30 cellular contexts compared by ENCODE assay signal in genomic region chr11:2002042-2002776, GRCh38. TPM values are rescaled to one million over a fixed set of nuclear protein-coding genes. Genes with fewer than 3 reads are reported as not detected.
DNase-seq lines count a peak whose midpoint lies in the region; ATAC-seq and TF ChIP-seq lines count a peak whose summit lies in the region.
"Had no signal": no experiment of that assay in that cellular context is flagged by ENCODE, and none has a peak within 500 bp of the region (broad histone marks: within the 10 kb centered on the region; RNA-seq: fewer than 3 reads in every experiment).

No MANE protein-coding gene starts in this region.

- no peaks in the 10 kb centered on the region for H3K4me1 ChIP-seq in upper lobe of right lung
- H3K4me1 ChIP-seq: neural progenitor cell, testis had no signal

- H3K27me3 Mint-ChIP-seq in T-cell = no peaks in the 10 kb centered on the region
- H3K27me3 Mint-ChIP-seq: CD8-positive, alpha-beta memory T cell; dendritic cell treated with granulocyte-macrophage colony-stimulating factor and Interleukin-4, amounts not matched to agents 40 ng/mL and 50 ng/mL, for 4 days; progenitor cell of endocrine pancreas had no signal

- H3K9me3 ChIP-seq in upper lobe of right lung = no peaks in the 10 kb centered on the region
- H3K9me3 ChIP-seq: testis had no signal

- no peaks in the 10 kb centered on the region for H3K36me3 Mint-ChIP-seq in T-cell
- H3K36me3 Mint-ChIP-seq: CD8-positive, alpha-beta memory T cell; neural progenitor cell had no signal

- POLR2A ChIA-PET in T-cell (lab: Charles Lee) = no interaction called here

- ATAC-seq in left ventricle myocardium superior (peak; percentile 41), T-cell (replicated peaks in 1 of 4) (peak; percentile 56 to 67 (median 62)), left lobe of liver (peak; percentile 51), upper lobe of right lung (peak; percentile 22), GM21619 (IDR thresholded peaks at IDR 0.05; ENCODE audit: unreplicated experiment) (no peak)

- H3K4me1 Mint-ChIP-seq in T-cell = no peaks in the 10 kb centered on the region
- H3K4me1 Mint-ChIP-seq: CD8-positive, alpha-beta memory T cell; neural progenitor cell had no signal

- H3K4me3 Mint-ChIP-seq in T-cell = no peak overlapping the region
- H3K4me3 Mint-ChIP-seq: CD8-positive, alpha-beta memory T cell; dendritic cell treated with granulocyte-macrophage colony-stimulating factor and Interleukin-4, amounts not matched to agents 40 ng/mL and 50 ng/mL, for 4 days; HFFc6; neural progenitor cell had no signal

- intact Hi-C loops in left ventricle myocardium superior (cut with micrococcal nuclease) (no loop called here), cardiac septum (cut with DNase I) (no loop called here), upper lobe of right lung (cut with DNase I) (no loop called here)

- no peak for TF ChIP-seq CTCF in upper lobe of right lung (IDR thresholded peaks at IDR 0.05)

- H3K9me3 Mint-ChIP-seq in T-cell = no peaks in the 10 kb centered on the region
- H3K9me3 Mint-ChIP-seq: CD8-positive, alpha-beta memory T cell; dendritic cell treated with granulocyte-macrophage colony-stimulating factor and Interleukin-4, amounts not matched to agents 40 ng/mL and 50 ng/mL, for 4 days; HFFc6; neural progenitor cell had no signal

- no peak overlapping the region for H3K27ac Mint-ChIP-seq in T-cell
- H3K27ac Mint-ChIP-seq: CD8-positive, alpha-beta memory T cell; dendritic cell treated with granulocyte-macrophage colony-stimulating factor and Interleukin-4, amounts not matched to agents 40 ng/mL and 50 ng/mL, for 4 days; HFFc6; neural progenitor cell; progenitor cell of endocrine pancreas had no signal

- no peak overlapping the region for H3K4me3 ChIP-seq in upper lobe of right lung
- H3K4me3 ChIP-seq: GM23248, neural progenitor cell, skin epidermis, testis had no signal

- no peaks in the 10 kb centered on the region for H3K36me3 ChIP-seq in upper lobe of right lung
- H3K36me3 ChIP-seq: neural progenitor cell had no signal

- H3K27ac ChIP-seq in upper lobe of right lung = no peak overlapping the region
- H3K27ac ChIP-seq: epithelial cell of prostate, GM23248, neural progenitor cell, skin epidermis, testis had no signal

- CTCF ChIA-PET in T-cell (lab: Charles Lee) = interaction anchor here (0.6 to 1.8 kb wide), 8 partner anchors 120 to 456 kb away, joined by 4 to 13 read pairs (median 5); no protein-coding TSS in a partner anchor

- DNase-seq in left ventricle myocardium superior (no peak), cardiac septum (ENCODE audit: low spot score) (no peak), T-cell (no peak), left lobe of liver (ENCODE audit: low spot score) (no peak), upper lobe of right lung (no peak), dermis blood vessel endothelial cell (no peak)
- no peak for DNase-seq in activated CD4-positive, alpha-beta T cell treated with anti-CD3 and anti-CD28 coated beads for 48 hours
- DNase-seq: activated CD4-positive, alpha-beta T cell treated with anti-CD3 and anti-CD28 coated beads for 4 hours; activated gamma-delta T cell; amniotic stem cell; CD8-positive, alpha-beta memory T cell; GM23248; head of caudate nucleus; HFFc6; left cardiac atrium; midbrain; NCI-H1092 treated with DMSO at 0.1 percent for 48 hours; NCI-H1930; NCI-H345; NCI-H774; OCI-M1; SHP77; stimulated activated CD4-positive, alpha-beta T cell treated with anti-CD3 and anti-CD28 coated beads, Interleukin-1b, Interleukin-23, amount 100 ng/mL, for 48 hours; testis had no signal

- H3K27me3 ChIP-seq in upper lobe of right lung = no peaks in the 10 kb centered on the region
- H3K27me3 ChIP-seq: neural progenitor cell, testis had no signal

RNA-seq across cellular contexts. Expression of gene H19, which starts 4.6 kb away (rescaled TPM):
- total RNA-seq in left ventricle myocardium superior (738 TPM), cardiac septum (656 TPM), T-cell (1 to 10 TPM in 3 of 5 donors, not detected in 2; 1.7 to 2.3 (median 2.0) TPM), left lobe of liver (199 TPM), upper lobe of right lung (55.8 TPM), dermis blood vessel endothelial cell (9.7 and 66.4 TPM in 2 replicates)
- total RNA-seq: CD8-positive, alpha-beta memory T cell had no signal

RNA-seq across cellular contexts. Expression of gene MRPL23, which starts 55.1 kb away (rescaled TPM):
- total RNA-seq in left ventricle myocardium superior (102 TPM), cardiac septum (85.0 TPM), T-cell (10 to 100 TPM; 34.5 to 58.8 (median 37.8) TPM), left lobe of liver (47.2 TPM), upper lobe of right lung (58.6 TPM), dermis blood vessel endothelial cell (74.5 and 128 TPM in 2 replicates)
